In genomic region chrX:78327370-78328048, GRCh38 we compare ENCODE assay signal across 9 cellular contexts. TPM values are rescaled to one million over a fixed set of nuclear protein-coding genes. Genes with fewer than 3 reads are reported as not detected.
DNase-seq lines count a peak whose midpoint lies in the region; ATAC-seq, FAIRE-seq and TF ChIP-seq lines count a peak whose summit lies in the region.
"Had no signal": no experiment of that assay in that cellular context is flagged by ENCODE, and none has a peak within 500 bp of the region (broad histone marks: within the 10 kb centered on the region; RNA-seq: fewer than 3 reads in every experiment).

A gene with protein sequence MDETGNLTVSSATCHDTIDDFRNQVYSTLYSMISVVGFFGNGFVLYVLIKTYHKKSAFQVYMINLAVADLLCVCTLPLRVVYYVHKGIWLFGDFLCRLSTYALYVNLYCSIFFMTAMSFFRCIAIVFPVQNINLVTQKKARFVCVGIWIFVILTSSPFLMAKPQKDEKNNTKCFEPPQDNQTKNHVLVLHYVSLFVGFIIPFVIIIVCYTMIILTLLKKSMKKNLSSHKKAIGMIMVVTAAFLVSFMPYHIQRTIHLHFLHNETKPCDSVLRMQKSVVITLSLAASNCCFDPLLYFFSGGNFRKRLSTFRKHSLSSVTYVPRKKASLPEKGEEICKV (minus strand): TSS chrX:78327611. CDS start chrX:78273746, 53,865 bp downstream.

- TF ChIP-seq POLR2A in GM12891 (IDR thresholded peaks at IDR 0.05; ENCODE audit: low read depth, low read length) (no peak), gastrocnemius medialis (IDR thresholded peaks at IDR 0.05) (no peak)

- intact Hi-C loops in lower lobe of right lung (cut with DNase I) (no loop called here), gastrocnemius medialis (cut with DNase I; ENCODE audit: low total_unique reads) (no loop called here)

- peak within 1 kb of the TSS; percentile 53 for H3K27ac ChIP-seq in lower lobe of right lung
- no peak within 1 kb of the TSS for H3K27ac ChIP-seq in gastrocnemius medialis
- H3K27ac ChIP-seq: body of pancreas had no signal

- DNase-seq in GM12891 (ENCODE audit: insufficient read length, low spot score) (no peak), NOMO-1 treated with DMSO at 0.1 percent for 48 hours (lab: John Stamatoyannopoulos, UW; ENCODE audit: unreplicated experiment) (peak; percentile 93), lower lobe of right lung (no peak), gastrocnemius medialis (no peak), NCI-H1436 (lab: John Stamatoyannopoulos, UW) (no peak)
- DNase-seq in stimulated activated CD4-positive, alpha-beta T cell treated with anti-CD3 and anti-CD28 coated beads, Interleukin-1b, Interleukin-23, amount 100 ng/mL, for 48 hours = no peak

- H3K27me3 ChIP-seq in lower lobe of right lung (ENCODE audit: low read depth) = no peaks in the 10 kb centered on the region
- no peaks in the 10 kb centered on the region for H3K27me3 ChIP-seq in gastrocnemius medialis
- H3K27me3 ChIP-seq: body of pancreas had no signal

- H3K9me3 ChIP-seq in lower lobe of right lung (no peaks in the 10 kb centered on the region), gastrocnemius medialis (no peaks in the 10 kb centered on the region)
- H3K9me3 ChIP-seq: body of pancreas had no signal

- H3K36me3 ChIP-seq in lower lobe of right lung (no peaks in the 10 kb centered on the region), gastrocnemius medialis (no peaks in the 10 kb centered on the region)

- TF ChIP-seq CTCF in lower lobe of right lung (IDR thresholded peaks at IDR 0.05) (no peak), gastrocnemius medialis (IDR thresholded peaks at IDR 0.05 in 4 of 5, conservative IDR thresholded peaks at IDR 0.05 in 1 of 5) (no peak)

- H3K4me1 ChIP-seq in lower lobe of right lung = no peaks in the 10 kb centered on the region
- no peaks in the 10 kb centered on the region for H3K4me1 ChIP-seq in gastrocnemius medialis
- H3K4me1 ChIP-seq: body of pancreas had no signal

- FAIRE-seq in GM12891 (lab: Jason Lieb, UNC) = peak; percentile 69

- in situ Hi-C loops in gastrocnemius medialis (cut with MboI; ENCODE audit: low sequenced_read_pairs in 4 of 4) = loop anchor here in 1 of 4 donors (25.0 kb wide), 1 partner anchor 110 kb away; no protein-coding TSS in a partner anchor

- H3K4me3 ChIP-seq in lower lobe of right lung (peak within 1 kb of the TSS; percentile 49), gastrocnemius medialis (peak within 1 kb of the TSS in 2 of 4 donors; percentile 21)
- H3K4me3 ChIP-seq: body of pancreas had no signal

- ATAC-seq in GM21717 (IDR thresholded peaks at IDR 0.05; ENCODE audit: unreplicated experiment) (peak; percentile 56), lower lobe of right lung (peak; percentile 51 to 60), SK-N-SH treated with all-trans-retinoic acid at 6 μM for 48 hours (no peak), gastrocnemius medialis (no peak)
- ATAC-seq: body of pancreas had no signal

TF ChIP-seq in GM12891, 5 proteins besides CTCF, POLR2A, EP300 and RAD21:
- TF ChIP-seq PAX5 (IDR thresholded peaks at IDR 0.05; ENCODE audit: insufficient read depth, low read length, severe bottlenecking) (no peak), POLR2AphosphoS5 (IDR thresholded peaks at IDR 0.05; ENCODE audit: low read depth, low read length) (no peak), SPI1 (IDR thresholded peaks at IDR 0.05; ENCODE audit: low read depth, low read length) (no peak), POU2F2 (IDR thresholded peaks at IDR 0.05; ENCODE audit: low read depth, low read length) (no peak), TAF1 (IDR thresholded peaks at IDR 0.05; ENCODE audit: low read depth, low read length) (no peak)

TF ChIP-seq in SK-N-SH treated with all-trans-retinoic acid at 6 μM for 48 hours, 23 proteins besides CTCF, POLR2A, EP300 and RAD21:
- TF ChIP-seq TOX (CRISPR knock-in tag; IDR thresholded peaks at IDR 0.05; ENCODE audit: borderline replicate concordance) (no peak), BACH2 (CRISPR knock-in tag; IDR thresholded peaks at IDR 0.05; ENCODE audit: borderline replicate concordance) (no peak), ZNF565 (CRISPR knock-in tag; conservative IDR thresholded peaks at IDR 0.05; ENCODE audit: low read depth) (no peak), TCF4 (CRISPR knock-in tag; IDR thresholded peaks at IDR 0.05; ENCODE audit: borderline replicate concordance) (no peak), ISL1 (CRISPR knock-in tag; IDR thresholded peaks at IDR 0.05) (no peak), ZFP30 (CRISPR knock-in tag; IDR thresholded peaks at IDR 0.05) (no peak), OSR1 (CRISPR knock-in tag; IDR thresholded peaks at IDR 0.05) (no peak), ZNF8 (CRISPR knock-in tag; IDR thresholded peaks at IDR 0.05) (no peak), GLIS3 (CRISPR knock-in tag; IDR thresholded peaks at IDR 0.05) (no peak), ESRRG (CRISPR knock-in tag; IDR thresholded peaks at IDR 0.05) (no peak), ZC3H10 (CRISPR knock-in tag; IDR thresholded peaks at IDR 0.05) (no peak), RARB (CRISPR knock-in tag; IDR thresholded peaks at IDR 0.05) (no peak), TSHZ2 (CRISPR knock-in tag; IDR thresholded peaks at IDR 0.05) (no peak), CSRNP3 (CRISPR knock-in tag; IDR thresholded peaks at IDR 0.05) (no peak), ZFP3 (CRISPR knock-in tag; IDR thresholded peaks at IDR 0.05) (no peak)

RNA-seq across cellular contexts. Expression of the gene that starts here (rescaled TPM):
- polyA plus RNA-seq in GM12891 (2012; ENCODE audit: low read depth, missing spikeins) = 6.3 TPM
- 10.5 TPM for total RNA-seq in lower lobe of right lung
- total RNA-seq in gastrocnemius medialis = 1 to 10 TPM in 1 of 4 donors, under 1 TPM in 2, not detected in 1; 0.24 to 1.1 (median 0.76) TPM

Comparison
In these comparisons a context has a peak if more than half of its experiments do, and no peak if none do; other contexts are left out.
1. ATAC-seq: peak in GM21717 (single experiment) and lower lobe of right lung (2 of 2); none in SK-N-SH treated with all-trans-retinoic acid at 6 μM for 48 hours (single experiment) and gastrocnemius medialis (0 of 2).